Comparison of ENCODE assay signal across 25 cellular contexts in genomic region chr13:105336706-105337582, GRCh38.
DNase-seq lines count a peak whose midpoint lies in the region; ATAC-seq, FAIRE-seq and TF ChIP-seq lines count a peak whose summit lies in the region.
"Had no signal": no experiment of that assay in that cellular context is flagged by ENCODE, and none has a peak within 500 bp of the region (broad histone marks: within the 10 kb centered on the region; RNA-seq: fewer than 3 reads in every experiment).

No MANE protein-coding gene starts in this region.

- H3K4me1 Mint-ChIP-seq in HFFc6 (ENCODE audit: low read depth) (peaks cover 63% of the 10 kb centered on the region), chondrocyte (ENCODE audit: low read depth) (peaks cover 76% of the 10 kb centered on the region), T-helper 17 cell (no peaks in the 10 kb centered on the region)

- TF ChIP-seq POLR2A in GM18505 (IDR thresholded peaks at IDR 0.05; ENCODE audit: borderline replicate concordance, extremely low read depth, insufficient read depth, insufficient read length), result no peak

- ATAC-seq in left lobe of liver (peak; percentile 48), GM18517 (IDR thresholded peaks at IDR 0.05; ENCODE audit: unreplicated experiment) (no peak), T-helper 17 cell (no peak), GM18505 (IDR thresholded peaks at IDR 0.05; ENCODE audit: unreplicated experiment) (no peak)
- ATAC-seq: activated naive CD8-positive, alpha-beta T cell treated with anti-CD3 and anti-CD28 coated beads, Interleukin-2, amount 50 U/mL, for 24 hours; CD8-positive, alpha-beta T cell; left colon; Panc1; stimulated activated naive CD8-positive, alpha-beta T cell treated with anti-CD3 and anti-CD28 coated beads, Interleukin-15, Interleukin-2, amounts not matched to agents 100 U/mL and 50 U/mL, for 24 hours had no signal

- peaks cover 16% of the 10 kb centered on the region for H3K9me3 Mint-ChIP-seq in HFFc6
- peaks cover 13% of the 10 kb centered on the region for H3K9me3 Mint-ChIP-seq in chondrocyte (ENCODE audit: low read depth)
- H3K9me3 Mint-ChIP-seq: activated naive CD8-positive, alpha-beta T cell treated with anti-CD3 and anti-CD28 coated beads, Interleukin-2, amount 50 U/mL, for 24 hours; CD8-positive, alpha-beta T cell had no signal

- peak overlapping the region; percentile 66; the same call in 1 of the 2 replicates for H3K27ac Mint-ChIP-seq in HFFc6
- peak overlapping the region; percentile 53 for H3K27ac Mint-ChIP-seq in chondrocyte (ENCODE audit: unreplicated experiment)
- H3K27ac Mint-ChIP-seq in T-helper 17 cell, result no peak overlapping the region
- H3K27ac Mint-ChIP-seq: activated naive CD8-positive, alpha-beta T cell treated with anti-CD3 and anti-CD28 coated beads, Interleukin-2, amount 50 U/mL, for 24 hours; CD8-positive, alpha-beta T cell; type B pancreatic cell had no signal

- H3K27me3 Mint-ChIP-seq in HFFc6 (ENCODE audit: insufficient read depth) (no peaks in the 10 kb centered on the region; the same call in 1 of the 2 replicates), chondrocyte (ENCODE audit: low read depth) (no peaks in the 10 kb centered on the region), T-helper 17 cell (peaks cover 5% of the 10 kb centered on the region)
- H3K27me3 Mint-ChIP-seq: activated naive CD8-positive, alpha-beta T cell treated with anti-CD3 and anti-CD28 coated beads, Interleukin-2, amount 50 U/mL, for 24 hours; type B pancreatic cell had no signal

- DNase-seq in A172 (ENCODE audit: low spot score) (peak; percentile 56), HFFc6 (no peak), chondrocyte (ENCODE audit: low spot score) (no peak), left lobe of liver (ENCODE audit: low spot score) (peak; percentile 45), GM19239 (ENCODE audit: insufficient read length, low spot score) (no peak), T-helper 17 cell (no peak)
- DNase-seq: activated CD4-positive, CD25-positive, alpha-beta regulatory T cell treated with anti-CD3 and anti-CD28 coated beads, Interleukin-2, amount 50 U/mL, for 72 hours; activated naive CD8-positive, alpha-beta T cell treated with anti-CD3 and anti-CD28 coated beads, Interleukin-2, amount 50 U/mL, for 24 hours; CD8-positive, alpha-beta T cell; DMS79 treated with DMSO at 0.1 percent for 48 hours; foreskin melanocyte; HCEC 1CT; Karpas-422; left colon; NCI-H1105 treated with DMSO at 0.1 percent for 48 hours; NCI-H2171; NCI-H748 treated with DMSO at 0.1 percent for 48 hours; nucleus accumbens; sigmoid colon; stimulated activated CD4-positive, alpha-beta T cell treated with anti-CD3 and anti-CD28 coated beads, Interleukin-1b, Interleukin-23, amount 100 ng/mL, for 48 hours; stimulated activated naive CD8-positive, alpha-beta T cell treated with anti-CD3 and anti-CD28 coated beads, Interleukin-15, Interleukin-2, amounts not matched to agents 100 U/mL and 50 U/mL, for 24 hours had no signal

- TF ChIP-seq CTCF in HFFc6 (IDR thresholded peaks at IDR 0.05), result no peak
- no peak for TF ChIP-seq CTCF in chondrocyte (IDR thresholded peaks at IDR 0.05)

- H3K4me3 Mint-ChIP-seq in HFFc6 (peak overlapping the region; percentile 42; the same call in 1 of the 2 replicates), chondrocyte (ENCODE audit: unreplicated experiment) (no peak overlapping the region), T-helper 17 cell (no peak overlapping the region)
- H3K4me3 Mint-ChIP-seq: activated naive CD8-positive, alpha-beta T cell treated with anti-CD3 and anti-CD28 coated beads, Interleukin-2, amount 50 U/mL, for 24 hours; CD8-positive, alpha-beta T cell; type B pancreatic cell had no signal

- H3K36me3 Mint-ChIP-seq in HFFc6 (ENCODE audit: low read depth), result peaks cover 10% of the 10 kb centered on the region; the same call in 1 of the 2 replicates
- H3K36me3 Mint-ChIP-seq in chondrocyte (ENCODE audit: low read depth), result no peaks in the 10 kb centered on the region
- no peaks in the 10 kb centered on the region for H3K36me3 Mint-ChIP-seq in T-helper 17 cell (ENCODE audit: low read depth)
- H3K36me3 Mint-ChIP-seq: CD8-positive, alpha-beta T cell; type B pancreatic cell had no signal

- FAIRE-seq in GM19239 (lab: Jason Lieb, UNC), result no peak

- H3K9me3 ChIP-seq in T-helper 17 cell (ENCODE audit: control insufficient read depth, low read length, poor library complexity, severe bottlenecking), result no peaks in the 10 kb centered on the region
- H3K9me3 ChIP-seq: sigmoid colon had no signal

Comparison
In these comparisons a context has a peak if more than half of its experiments do, and no peak if none do; other contexts are left out.
1. DNase-seq: peak in A172 (single experiment) and left lobe of liver (single experiment); none in HFFc6 (single experiment), chondrocyte (single experiment), GM19239 (single experiment) and T-helper 17 cell (0 of 3).